In genomic region chr2:190993292-190993643, GRCh38 we compare ENCODE assay signal across 15 cellular contexts.
"Had no signal": no experiment of that assay in that cellular context is flagged by ENCODE, and none has a peak within 500 bp of the region (broad histone marks: within the 10 kb centered on the region; RNA-seq: fewer than 3 reads in every experiment).

No MANE protein-coding gene starts in this region.

- H3K27ac ChIP-seq: lower lobe of right lung, tibial nerve had no signal

- H3K4me1 Mint-ChIP-seq: brain, mesothelial cell of epicardium had no signal

- H3K9me3 ChIP-seq: lower lobe of right lung, SK-N-SH, tibial nerve had no signal

- H3K4me2 ChIP-seq: SK-N-SH, smooth muscle cell had no signal

- DNase-seq: activated CD4-positive, CD25-positive, alpha-beta regulatory T cell treated with anti-CD3 and anti-CD28 coated beads, Interleukin-2, amount 50 U/mL, for 72 hours; activated gamma-delta T cell; activated T-cell treated with anti-CD3 and anti-CD28 coated beads for 4 hours; cerebellar nuclear complex; hippocampal formation; left cardiac atrium; lower lobe of right lung; naive B cell; right cardiac atrium; SK-N-SH had no signal

- ATAC-seq: esophagus mucosa, left cardiac atrium, lower lobe of right lung, right cardiac atrium had no signal

- H3K9me3 Mint-ChIP-seq: mesothelial cell of epicardium had no signal

- H3K4me1 ChIP-seq: lower lobe of right lung, tibial nerve had no signal

- H3K4me3 ChIP-seq: lower lobe of right lung, smooth muscle cell, tibial nerve had no signal

- H3K27me3 ChIP-seq: tibial nerve had no signal

- H3K27ac Mint-ChIP-seq: mesothelial cell of epicardium had no signal

- H3K27me3 Mint-ChIP-seq: naive B cell had no signal

- H3K4me3 Mint-ChIP-seq: brain, mesothelial cell of epicardium, naive B cell had no signal

- H3K9ac ChIP-seq: SK-N-SH had no signal
